1 cellular context compared by ENCODE assay signal in genomic region chr16:88060524-88061219, GRCh38.
TF ChIP-seq lines count a peak whose summit lies in the region.

No MANE protein-coding gene starts in this region.

TF ChIP-seq in IMR-90, 13 proteins besides CTCF, POLR2A, EP300 and RAD21 (continued from another document):
- no peak for TF ChIP-seq ELK1 (IDR thresholded peaks at IDR 0.05; ENCODE audit: borderline replicate concordance, low read depth, low read length)
- no peak for TF ChIP-seq MAZ (IDR thresholded peaks at IDR 0.05; ENCODE audit: borderline replicate concordance, low read depth, low read length)
- no peak for TF ChIP-seq BHLHE40 (IDR thresholded peaks at IDR 0.05; ENCODE audit: low read depth, low read length)
- TF ChIP-seq MAFK (IDR thresholded peaks at IDR 0.05; ENCODE audit: low read depth, low read length), result no peak
- TF ChIP-seq MXI1 (IDR thresholded peaks at IDR 0.05; ENCODE audit: borderline replicate concordance, low read depth, low read length), result no peak
- TF ChIP-seq RCOR1 (IDR thresholded peaks at IDR 0.05; ENCODE audit: insufficient replicate concordance, low read length), result no peak
- no peak for TF ChIP-seq CHD1 (IDR thresholded peaks at IDR 0.05; ENCODE audit: low read depth, low read length)
TF ChIP-seq in IMR-90: peak in this region for 0.
